8 cellular contexts compared by ENCODE assay signal in genomic region chr15:63277044-63277892, GRCh38. TPM values are rescaled to one million over a fixed set of nuclear protein-coding genes. Genes with fewer than 3 reads are reported as not detected.
A peak's percentile ranks its signal among the peaks of the same experiment; 100 is the strongest.
DNase-seq lines count a peak whose midpoint lies in the region; ATAC-seq and TF ChIP-seq lines count a peak whose summit lies in the region.

APH1B (plus strand) TSS chr15:63277605; CDS start chr15:63277624, 19 bp downstream.

- H3K4me3 Mint-ChIP-seq in activated T-helper 2 cell treated with anti-CD3 and anti-CD28 coated beads, Interferon-gamma antibody, Interleukin-2, Interleukin-4, amounts not matched to agents 10 μg/mL and 5 μg/mL and 100 μg/mL, durations not matched to agents 14 hours and 24 hours and 36 hours (ENCODE audit: low read depth): peak within 1 kb of the TSS; percentile 87
- peak within 1 kb of the TSS; percentile 87 for H3K4me3 Mint-ChIP-seq in nephron progenitor cell
- H3K4me3 Mint-ChIP-seq in stimulated activated naive CD8-positive, alpha-beta T cell treated with anti-CD3 and anti-CD28 coated beads, Interleukin-15, amount 100 ng/mL, for 72 hours: peak within 1 kb of the TSS; percentile 91 to 92

- peak within 1 kb of the TSS; percentile 80 for H3K4me3 ChIP-seq in fibroblast of pulmonary artery (replicated peaks; ENCODE audit: low read depth, low read length)

- DNase-seq in COLO668 (lab: John Stamatoyannopoulos, UW; ENCODE audit: unreplicated experiment): peak; percentile 91
- DNase-seq in HuH-7.5 (ENCODE audit: low spot score): peak; percentile 48
- peak; percentile 84 for DNase-seq in RPMI7951 (ENCODE audit: low read depth)
- peak; percentile 77 for DNase-seq in activated T-helper 2 cell treated with anti-CD3 and anti-CD28 coated beads, Interferon-gamma antibody, Interleukin-2, Interleukin-4, amounts not matched to agents 10 μg/mL and 5 μg/mL and 100 μg/mL, durations not matched to agents 14 hours and 24 hours and 36 hours (ENCODE audit: low spot score)
- peak; percentile 62 for DNase-seq in fibroblast of pulmonary artery (ENCODE audit: low read depth)
- DNase-seq in nephron progenitor cell: peak; percentile 90
- peak; percentile 78 to 79 for DNase-seq in stimulated activated naive CD8-positive, alpha-beta T cell treated with anti-CD3 and anti-CD28 coated beads, Interleukin-15, amount 100 ng/mL, for 72 hours

- peak within 1 kb of the TSS; percentile 85 for H3K27ac Mint-ChIP-seq in activated T-helper 2 cell treated with anti-CD3 and anti-CD28 coated beads, Interferon-gamma antibody, Interleukin-2, Interleukin-4, amounts not matched to agents 10 μg/mL and 5 μg/mL and 100 μg/mL, durations not matched to agents 14 hours and 24 hours and 36 hours
- peak within 1 kb of the TSS; percentile 81 for H3K27ac Mint-ChIP-seq in nephron progenitor cell
- peak within 1 kb of the TSS; percentile 93 for H3K27ac Mint-ChIP-seq in stimulated activated naive CD8-positive, alpha-beta T cell treated with anti-CD3 and anti-CD28 coated beads, Interleukin-15, amount 100 ng/mL, for 72 hours

- intact Hi-C loops in activated T-helper 2 cell treated with anti-CD3 and anti-CD28 coated beads, Interferon-gamma antibody, Interleukin-2, Interleukin-4, amounts not matched to agents 10 μg/mL and 5 μg/mL and 100 μg/mL, durations not matched to agents 14 hours and 24 hours and 36 hours (cut with micrococcal nuclease): loop anchor here (1.0 to 5.0 kb wide), 4 partner anchors 65 to 230 kb away; no protein-coding TSS in a partner anchor

- H3K36me3 Mint-ChIP-seq in activated T-helper 2 cell treated with anti-CD3 and anti-CD28 coated beads, Interferon-gamma antibody, Interleukin-2, Interleukin-4, amounts not matched to agents 10 μg/mL and 5 μg/mL and 100 μg/mL, durations not matched to agents 14 hours and 24 hours and 36 hours (ENCODE audit: low read depth): peaks cover 29% of the 10 kb centered on the region
- H3K36me3 Mint-ChIP-seq in nephron progenitor cell (ENCODE audit: low read depth): peaks cover 11% of the 10 kb centered on the region

- ATAC-seq in GM21367 (IDR thresholded peaks at IDR 0.05; ENCODE audit: unreplicated experiment): peak; percentile 62
- ATAC-seq in stimulated activated naive CD8-positive, alpha-beta T cell treated with anti-CD3 and anti-CD28 coated beads, Interleukin-15, amount 100 ng/mL, for 72 hours: peak; percentile 86

- peaks cover 30% of the 10 kb centered on the region for H3K4me1 Mint-ChIP-seq in activated T-helper 2 cell treated with anti-CD3 and anti-CD28 coated beads, Interferon-gamma antibody, Interleukin-2, Interleukin-4, amounts not matched to agents 10 μg/mL and 5 μg/mL and 100 μg/mL, durations not matched to agents 14 hours and 24 hours and 36 hours (ENCODE audit: low read depth)
- H3K4me1 Mint-ChIP-seq in nephron progenitor cell: peaks cover 27% of the 10 kb centered on the region
- H3K4me1 Mint-ChIP-seq in stimulated activated naive CD8-positive, alpha-beta T cell treated with anti-CD3 and anti-CD28 coated beads, Interleukin-15, amount 100 ng/mL, for 72 hours: peaks cover 37% of the 10 kb centered on the region

- TF ChIP-seq CTCF in fibroblast of pulmonary artery (IDR thresholded peaks at IDR 0.05; ENCODE audit: low read length, missing control alignments) (no peak), nephron progenitor cell (IDR thresholded peaks at IDR 0.05) (no peak)

- H3K27me3 Mint-ChIP-seq in activated T-helper 2 cell treated with anti-CD3 and anti-CD28 coated beads, Interferon-gamma antibody, Interleukin-2, Interleukin-4, amounts not matched to agents 10 μg/mL and 5 μg/mL and 100 μg/mL, durations not matched to agents 14 hours and 24 hours and 36 hours (ENCODE audit: low read depth): no peaks in the 10 kb centered on the region
- peaks cover 10% of the 10 kb centered on the region for H3K27me3 Mint-ChIP-seq in nephron progenitor cell (ENCODE audit: low read depth, poor library complexity)
- no peaks in the 10 kb centered on the region for H3K27me3 Mint-ChIP-seq in stimulated activated naive CD8-positive, alpha-beta T cell treated with anti-CD3 and anti-CD28 coated beads, Interleukin-15, amount 100 ng/mL, for 72 hours

- H3K9me3 Mint-ChIP-seq in activated T-helper 2 cell treated with anti-CD3 and anti-CD28 coated beads, Interferon-gamma antibody, Interleukin-2, Interleukin-4, amounts not matched to agents 10 μg/mL and 5 μg/mL and 100 μg/mL, durations not matched to agents 14 hours and 24 hours and 36 hours: no peaks in the 10 kb centered on the region
- peaks cover 19% of the 10 kb centered on the region for H3K9me3 Mint-ChIP-seq in nephron progenitor cell
- no peaks in the 10 kb centered on the region for H3K9me3 Mint-ChIP-seq in stimulated activated naive CD8-positive, alpha-beta T cell treated with anti-CD3 and anti-CD28 coated beads, Interleukin-15, amount 100 ng/mL, for 72 hours

RNA-seq across cellular contexts. Expression of gene APH1B, which starts in this region (rescaled TPM):
- 24.5 and 25.4 TPM in 2 replicates for total RNA-seq in RPMI7951 (2014; rRNA removed; shearing (Covaris generic))
- total RNA-seq in activated T-helper 2 cell treated with anti-CD3 and anti-CD28 coated beads, Interferon-gamma antibody, Interleukin-2, Interleukin-4, amounts not matched to agents 10 μg/mL and 5 μg/mL and 100 μg/mL, durations not matched to agents 14 hours and 24 hours and 36 hours: 9.5 and 9.8 TPM in 2 replicates

Comparison
In these comparisons a context has a peak if more than half of its experiments do, and no peak if none do; other contexts are left out.
1. Peak in every context shown above with its lines: DNase-seq, ATAC-seq and H3K4me3 ChIP-seq.